ENCODE assay signal across 13 cellular contexts in the genomic region with DNA sequence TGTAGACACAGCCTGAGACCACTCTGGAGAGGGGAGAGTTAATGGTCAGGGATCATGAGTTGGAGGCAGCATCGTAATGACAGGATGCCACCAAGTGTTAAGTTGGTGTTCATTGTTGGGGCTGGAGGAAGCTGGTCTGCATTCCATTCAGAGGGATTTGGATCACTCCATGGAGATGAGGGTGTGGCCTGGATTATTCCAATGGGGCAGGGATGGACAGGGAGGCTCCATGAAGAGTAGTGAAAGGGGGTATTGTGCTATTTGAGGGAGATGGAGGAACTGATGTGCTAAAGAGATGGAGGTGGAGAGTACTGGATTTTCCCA. TPM values are rescaled to one million over a fixed set of nuclear protein-coding genes. Genes with fewer than 3 reads are reported as not detected.
DNase-seq lines count a peak whose midpoint lies in the region; ATAC-seq, FAIRE-seq and TF ChIP-seq lines count a peak whose summit lies in the region.
"Had no signal": no experiment of that assay in that cellular context is flagged by ENCODE, and none has a peak within 500 bp of the region (broad histone marks: within the 10 kb centered on the region; RNA-seq: fewer than 3 reads in every experiment).

No MANE protein-coding gene starts in this region.

- TF ChIP-seq RAD21 in A549 (conservative IDR thresholded peaks at IDR 0.05 in 1 of 2, IDR thresholded peaks at IDR 0.05 in 1 of 2), result no peak

- no peak overlapping the region for H3K9ac ChIP-seq in astrocyte (ENCODE audit: low read length)

- ATAC-seq in A549, result peak; percentile 39 to 46; a peak in 3 of 6 replicates
- ATAC-seq in HG03135 (IDR thresholded peaks at IDR 0.05; ENCODE audit: unreplicated experiment), result no peak
- ATAC-seq: stimulated activated naive B cell treated with anti-CD40 and anti-IgM and Interleukin-4, amounts not matched to agents 10 μg/mL and 1 μg/mL and 100 μg/mL, for 72 hours had no signal

- POLR2A ChIA-PET in A549 (lab: Yijun Ruan, JAX) (no interaction called here), GM10248 (lab: Yijun Ruan, JAX) (no interaction called here)

- WGBS in A549 (ENCODE audit: missing lambda C conversion rate), result 57% methylated on average over 1 of the region's 1 CpG

- no peak for TF ChIP-seq EP300 in A549 (IDR thresholded peaks at IDR 0.05)

- CTCF ChIA-PET in A549 (lab: Yijun Ruan, JAX) (no interaction called here), GM10248 (lab: Yijun Ruan, JAX) (no interaction called here)

- H3K9me3 Mint-ChIP-seq in astrocyte (ENCODE audit: unreplicated experiment), result no peaks in the 10 kb centered on the region
- H3K9me3 Mint-ChIP-seq: stimulated activated naive B cell treated with anti-CD40 and anti-IgM and Interleukin-4, amounts not matched to agents 10 μg/mL and 1 μg/mL and 100 μg/mL, for 72 hours had no signal

- peaks cover 21% of the 10 kb centered on the region for H3K36me3 Mint-ChIP-seq in astrocyte (ENCODE audit: low read depth, unreplicated experiment)

- no peak for FAIRE-seq in A549 (lab: Jason Lieb, UNC)
- peak; percentile 23 for FAIRE-seq in H54 (lab: Jason Lieb, UNC)
- FAIRE-seq in astrocyte (lab: Jason Lieb, UNC), result peak; percentile 93

- peak overlapping the region; percentile 17 for H3K27ac Mint-ChIP-seq in astrocyte (ENCODE audit: unreplicated experiment)
- H3K27ac Mint-ChIP-seq: stimulated activated naive B cell treated with anti-CD40 and anti-IgM and Interleukin-4, amounts not matched to agents 10 μg/mL and 1 μg/mL and 100 μg/mL, for 72 hours had no signal

- H3K4me1 ChIP-seq in A549 (no peaks in the 10 kb centered on the region), astrocyte (ENCODE audit: insufficient read depth, low read length) (peaks cover 12% of the 10 kb centered on the region)
- H3K4me1 ChIP-seq: psoas muscle had no signal

- H3K27ac ChIP-seq in A549 (no peak overlapping the region), astrocyte (ENCODE audit: low read depth, low read length) (no peak overlapping the region)
- H3K27ac ChIP-seq: psoas muscle had no signal

- H3K27me3 ChIP-seq in astrocyte (ENCODE audit: insufficient read depth, low read length), result no peaks in the 10 kb centered on the region
- H3K27me3 ChIP-seq: esophagus squamous epithelium had no signal

- H3K27me3 Mint-ChIP-seq in astrocyte (ENCODE audit: low read depth, unreplicated experiment), result peaks cover 6% of the 10 kb centered on the region
- H3K27me3 Mint-ChIP-seq: stimulated activated naive B cell treated with anti-CD40 and anti-IgM and Interleukin-4, amounts not matched to agents 10 μg/mL and 1 μg/mL and 100 μg/mL, for 72 hours had no signal

- H4K20me1 ChIP-seq in astrocyte (ENCODE audit: insufficient read depth, low read length), result no peaks in the 10 kb centered on the region

- peaks cover 6% of the 10 kb centered on the region for H3K4me1 Mint-ChIP-seq in astrocyte (ENCODE audit: low read depth, unreplicated experiment)

- H3K9me3 ChIP-seq in A549 (no peaks in the 10 kb centered on the region), astrocyte (ENCODE audit: insufficient read depth, low read depth, low read length) (no peaks in the 10 kb centered on the region)
- H3K9me3 ChIP-seq: esophagus squamous epithelium, psoas muscle had no signal

- peak overlapping the region; percentile 8 for H3K4me3 Mint-ChIP-seq in astrocyte (ENCODE audit: unreplicated experiment)
- H3K4me3 Mint-ChIP-seq: stimulated activated naive B cell treated with anti-CD40 and anti-IgM and Interleukin-4, amounts not matched to agents 10 μg/mL and 1 μg/mL and 100 μg/mL, for 72 hours had no signal

- no peak overlapping the region for H3K4me3 ChIP-seq in A549
- no peak overlapping the region for H3K4me3 ChIP-seq in astrocyte (ENCODE audit: insufficient read depth, low read depth, low read length)
- H3K4me3 ChIP-seq: esophagus squamous epithelium, psoas muscle had no signal

- TF ChIP-seq POLR2A in A549 (IDR thresholded peaks at IDR 0.05; ENCODE audit: low read length) (no peak), H54 (IDR thresholded peaks at IDR 0.05; ENCODE audit: low read depth, low read length) (no peak)

- H3K79me2 ChIP-seq in astrocyte (ENCODE audit: insufficient read depth, low read length), result no peaks in the 10 kb centered on the region

- H2AFZ ChIP-seq in astrocyte (ENCODE audit: low read depth, low read length), result no peak overlapping the region

- H3K36me3 ChIP-seq in astrocyte (ENCODE audit: insufficient read depth, low read length), result no peaks in the 10 kb centered on the region

- H3K4me2 ChIP-seq in A549 (no peak overlapping the region), astrocyte (ENCODE audit: low read length) (peak overlapping the region; percentile 25)

- TF ChIP-seq CTCF in A549 (IDR thresholded peaks at IDR 0.05), result no peak
- TF ChIP-seq CTCF in astrocyte (IDR thresholded peaks at IDR 0.05; ENCODE audit: insufficient read depth, low read depth, low read length), result no peak
- no peak for TF ChIP-seq CTCF in GM10248 (IDR thresholded peaks at IDR 0.05; ENCODE audit: control extremely low read depth, extremely low read depth, low read depth, missing control alignments)

- DNase-seq in A549 (ENCODE audit: low read depth in 1 of 2, low spot score in 1 of 2), result peak in 1 of 2 experiments; percentile 19
- peak; percentile 59 for DNase-seq in H54 (ENCODE audit: insufficient read length, low spot score)
- DNase-seq in astrocyte (ENCODE audit: low read depth), result peak; percentile 34
- peak; percentile 15 for DNase-seq in iris pigment epithelial cell (ENCODE audit: low read depth)
- no peak for DNase-seq in GM10248 (ENCODE audit: extremely low spot score)
- no peak for DNase-seq in NCI-H2196 (lab: John Stamatoyannopoulos, UW; ENCODE audit: unreplicated experiment)
- DNase-seq in NCI-H2029 treated with DMSO at 0.1 percent for 48 hours (lab: John Stamatoyannopoulos, UW), result no peak
- DNase-seq: activated T-cell treated with anti-CD3 and anti-CD28 coated beads for 4 hours; DMS79 treated with DMSO at 0.1 percent for 48 hours; esophagus squamous epithelium; psoas muscle; stimulated activated naive B cell treated with anti-CD40 and anti-IgM and Interleukin-4, amounts not matched to agents 10 μg/mL and 1 μg/mL and 100 μg/mL, for 72 hours had no signal

TF ChIP-seq in A549, 52 proteins besides CTCF, POLR2A, EP300 and RAD21:
- TF ChIP-seq, protein P1, sequence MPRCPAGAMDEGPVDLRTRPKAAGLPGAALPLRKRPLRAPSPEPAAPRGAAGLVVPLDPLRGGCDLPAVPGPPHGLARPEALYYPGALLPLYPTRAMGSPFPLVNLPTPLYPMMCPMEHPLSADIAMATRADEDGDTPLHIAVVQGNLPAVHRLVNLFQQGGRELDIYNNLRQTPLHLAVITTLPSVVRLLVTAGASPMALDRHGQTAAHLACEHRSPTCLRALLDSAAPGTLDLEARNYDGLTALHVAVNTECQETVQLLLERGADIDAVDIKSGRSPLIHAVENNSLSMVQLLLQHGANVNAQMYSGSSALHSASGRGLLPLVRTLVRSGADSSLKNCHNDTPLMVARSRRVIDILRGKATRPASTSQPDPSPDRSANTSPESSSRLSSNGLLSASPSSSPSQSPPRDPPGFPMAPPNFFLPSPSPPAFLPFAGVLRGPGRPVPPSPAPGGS (IDR thresholded peaks at IDR 0.05), result no peak
- TF ChIP-seq NR3C1 (IDR thresholded peaks at IDR 0.05), result no peak

RNA-seq across cellular contexts. Expression of a gene that starts 1.1 kb away (rescaled TPM):
- polyA plus RNA-seq in A549 (2011; rRNA removed) (3.3 and 6.9 TPM in 2 replicates), A549 (2017; fragmentation: RNase III; extraction: RNeasy Plus Mini Kit Qiagen cat#74134 plus additional on column Dnase treatment) (5.8 to 7.5 TPM (median 7.1 TPM) in 3 replicates)
- polyA plus RNA-seq in A549 (2012; cell fraction: cytosol; rRNA removed), result 4.8 and 5.5 TPM in 2 replicates
- polyA plus RNA-seq in A549 (2012; cell fraction: nucleus; rRNA removed), result 77.0 and 87.7 TPM in 2 replicates
- polyA minus RNA-seq in A549 (2011; rRNA and poly(A)+ RNA removed), result 0.50 and 1.7 TPM in 2 replicates
- 0.72 and 1.2 TPM in 2 replicates for total RNA-seq in astrocyte

RNA-seq across cellular contexts. Expression of a gene that starts 13.5 kb away (rescaled TPM):
- 1.1 TPM in 2 replicates for polyA plus RNA-seq in A549 (2011; rRNA removed)
- polyA plus RNA-seq in A549 (2012; cell fraction: cytosol; rRNA removed), result 0.59 and 1.1 TPM in 2 replicates
- 2.5 and 2.8 TPM in 2 replicates for polyA plus RNA-seq in A549 (2012; cell fraction: nucleus; rRNA removed)
- 0.95 to 1.1 TPM (median 0.98 TPM) in 3 replicates for polyA plus RNA-seq in A549 (2017; fragmentation: RNase III; extraction: RNeasy Plus Mini Kit Qiagen cat#74134 plus additional on column Dnase treatment)
- polyA minus RNA-seq in A549 (2011; rRNA and poly(A)+ RNA removed), result 1.1 and 1.3 TPM in 2 replicates
- 0.54 and 0.94 TPM in 2 replicates for total RNA-seq in astrocyte

RNA-seq across cellular contexts. Expression of a gene that starts 23.8 kb away (rescaled TPM):
- polyA plus RNA-seq in A549 (2011; rRNA removed) (36.5 and 42.6 TPM in 2 replicates), A549 (2017; fragmentation: RNase III; extraction: RNeasy Plus Mini Kit Qiagen cat#74134 plus additional on column Dnase treatment) (17.1 to 18.8 TPM (median 17.4 TPM) in 3 replicates)
- polyA plus RNA-seq in A549 (2012; cell fraction: cytosol; rRNA removed), result 24.2 and 25.0 TPM in 2 replicates
- 194 and 283 TPM in 2 replicates for polyA plus RNA-seq in A549 (2012; cell fraction: nucleus; rRNA removed)
- 37.9 and 48.0 TPM in 2 replicates for polyA minus RNA-seq in A549 (2011; rRNA and poly(A)+ RNA removed)
- 5.7 and 6.8 TPM in 2 replicates for total RNA-seq in astrocyte

RNA-seq across cellular contexts. Expression of a gene that starts 27.2 kb away (rescaled TPM):
- polyA plus RNA-seq in A549 (2011; rRNA removed), result 346 and 397 TPM in 2 replicates
- polyA plus RNA-seq in A549 (2012; cell fraction: cytosol; rRNA removed), result 342 and 358 TPM in 2 replicates
- polyA plus RNA-seq in A549 (2012; cell fraction: nucleus; rRNA removed), result 234 and 248 TPM in 2 replicates
- 249 to 283 TPM (median 251 TPM) in 3 replicates for polyA plus RNA-seq in A549 (2017; fragmentation: RNase III; extraction: RNeasy Plus Mini Kit Qiagen cat#74134 plus additional on column Dnase treatment)
- polyA minus RNA-seq in A549 (2011; rRNA and poly(A)+ RNA removed), result 270 and 354 TPM in 2 replicates
- total RNA-seq in astrocyte, result 484 and 518 TPM in 2 replicates

RNA-seq across cellular contexts. Expression of a gene that starts 32.0 kb away (rescaled TPM):
- polyA plus RNA-seq in A549 (2011; rRNA removed) (17.7 and 24.7 TPM in 2 replicates), A549 (2017; fragmentation: RNase III; extraction: RNeasy Plus Mini Kit Qiagen cat#74134 plus additional on column Dnase treatment) (57.2 to 58.4 TPM (median 58.3 TPM) in 3 replicates)
- 30.2 and 37.0 TPM in 2 replicates for polyA plus RNA-seq in A549 (2012; cell fraction: cytosol; rRNA removed)
- polyA plus RNA-seq in A549 (2012; cell fraction: nucleus; rRNA removed), result 141 and 146 TPM in 2 replicates
- 74.6 and 88.9 TPM in 2 replicates for polyA minus RNA-seq in A549 (2011; rRNA and poly(A)+ RNA removed)
- total RNA-seq in astrocyte, result 94.8 and 96.3 TPM in 2 replicates

Comparison
In these comparisons a context has a peak if more than half of its experiments do, and no peak if none do; other contexts are left out.
1. DNase-seq: peak in H54 (single experiment), astrocyte (single experiment) and iris pigment epithelial cell (single experiment); none in GM10248 (single experiment), NCI-H2196 (single experiment) and NCI-H2029 treated with DMSO at 0.1 percent for 48 hours (single experiment).